In the genomic region with DNA sequence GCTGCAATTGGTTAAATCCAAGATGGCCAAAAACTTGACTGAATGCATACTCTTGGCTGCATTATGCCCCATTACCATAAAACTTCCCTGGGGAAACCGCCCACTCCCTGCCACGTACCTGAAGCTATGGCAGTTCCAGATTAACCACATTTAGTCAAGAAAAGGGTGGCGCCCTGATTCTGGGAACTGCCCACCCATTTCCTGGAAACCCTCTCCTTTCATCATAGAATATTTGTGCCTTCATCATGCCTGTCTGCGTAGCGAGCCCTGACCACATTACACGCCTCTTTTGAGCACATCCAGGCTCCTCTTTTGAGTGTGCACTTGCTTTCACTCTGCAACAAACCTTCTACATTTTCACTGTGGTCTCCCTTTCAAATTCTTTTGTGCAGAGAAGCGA, we compare ENCODE assay signal across 8 cellular contexts. TPM values are rescaled to one million over a fixed set of nuclear protein-coding genes. Genes with fewer than 3 reads are reported as not detected.
DNase-seq lines count a peak whose midpoint lies in the region; ATAC-seq and TF ChIP-seq lines count a peak whose summit lies in the region.

No MANE protein-coding gene starts in this region.

- peak; percentile 38 for TF ChIP-seq POLR2A in GM18505 (IDR thresholded peaks at IDR 0.05; ENCODE audit: borderline replicate concordance, extremely low read depth, insufficient read depth, insufficient read length)

- POLR2A ChIA-PET in MCF 10A (lab: Yijun Ruan, JAX), result interaction anchor here (0.6 to 1.4 kb wide), 2 partner anchors 11 to 609 kb away, joined by 3 to 6 read pairs; no protein-coding TSS in a partner anchor

- H3K9me2 ChIP-seq in GM23338 (ENCODE audit: insufficient read depth), result no peaks in the 10 kb centered on the region

- H3K79me2 ChIP-seq in GM23338 (replicated peaks; ENCODE audit: insufficient read depth), result peaks cover 96% of the 10 kb centered on the region

- H4K20me1 ChIP-seq in GM23338 (replicated peaks; ENCODE audit: insufficient read depth), result peaks cover 22% of the 10 kb centered on the region

- peak overlapping the region; percentile 87 for H3K27ac Mint-ChIP-seq in MCF 10A (ENCODE audit: low read depth, unreplicated experiment)
- no peak overlapping the region for H3K27ac Mint-ChIP-seq in GM23338

- H3K27me3 Mint-ChIP-seq in MCF 10A (ENCODE audit: insufficient read depth, unreplicated experiment), result no peaks in the 10 kb centered on the region
- H3K27me3 Mint-ChIP-seq in GM23338 (ENCODE audit: insufficient read depth, low read depth, poor library complexity), result no peaks in the 10 kb centered on the region

- no peaks in the 10 kb centered on the region for H3K9me3 Mint-ChIP-seq in MCF 10A (ENCODE audit: unreplicated experiment)
- peaks cover 6% of the 10 kb centered on the region for H3K9me3 Mint-ChIP-seq in GM23338

- TF ChIP-seq CTCF in MCF 10A (IDR thresholded peaks at IDR 0.05; ENCODE audit: unreplicated experiment) (no peak), GM23338 (conservative IDR thresholded peaks at IDR 0.05; ENCODE audit: low read depth in 2 of 2) (no peak)

- intact Hi-C loops in MCF 10A (cut with micrococcal nuclease), result no loop called here

- H3F3A ChIP-seq in GM23338 (replicated peaks; ENCODE audit: low read depth), result no peaks in the 10 kb centered on the region

- H3K36me3 Mint-ChIP-seq in MCF 10A (ENCODE audit: insufficient read depth, unreplicated experiment) (no peaks in the 10 kb centered on the region), GM23338 (ENCODE audit: low read depth) (peaks cover 11% of the 10 kb centered on the region; the same call in 2 of the 3 replicates)

- H3K27ac ChIP-seq in GM23338 (ENCODE audit: low read depth), result no peak overlapping the region

- no peak overlapping the region for H3K4me3 ChIP-seq in GM23338

- no peak overlapping the region for H3K4me2 ChIP-seq in GM23338

- peak; percentile 58 for ATAC-seq in GM18505 (IDR thresholded peaks at IDR 0.05; ENCODE audit: unreplicated experiment)
- peak; percentile 80 for ATAC-seq in HG02884 (IDR thresholded peaks at IDR 0.05; ENCODE audit: unreplicated experiment)
- ATAC-seq in GM23338, result no peak

- BruUV-seq in MCF 10A (replicated peaks; lab: Mats Ljungman, UMichigan), result no TSS peak

- peaks cover 5% of the 10 kb centered on the region; the same call in 1 of the 2 replicates for H3K4me1 ChIP-seq in GM23338 (ENCODE audit: insufficient read depth)

- peak overlapping the region; percentile 62 for H3K4me3 Mint-ChIP-seq in MCF 10A (ENCODE audit: unreplicated experiment)
- no peak overlapping the region for H3K4me3 Mint-ChIP-seq in GM23338

- CTCF ChIA-PET in MCF 10A (lab: Yijun Ruan, JAX), result interaction anchor here (0.6 to 1.3 kb wide), 6 partner anchors 9 to 1347 kb away, joined by 3 to 4 read pairs (median 3); no protein-coding TSS in a partner anchor

- no peaks in the 10 kb centered on the region for H3K36me3 ChIP-seq in GM23338 (ENCODE audit: insufficient read depth)

- no peaks in the 10 kb centered on the region for H3K27me3 ChIP-seq in GM23338 (ENCODE audit: insufficient read depth)

- DNase-seq in T-helper 9 cell (peak; percentile 68), MCF 10A (ENCODE audit: unreplicated experiment) (peak; percentile 87), GM23338 (ENCODE audit: low spot score) (no peak), HuH-7 (ENCODE audit: low spot score) (no peak), epidermal melanocyte (ENCODE audit: insufficient read length, low spot score) (no peak)
- peak; percentile 96 for DNase-seq in stimulated activated CD4-positive, alpha-beta T cell treated with anti-CD3 and anti-CD28 coated beads, Interleukin-4, amount 100 ng/mL, for 24 hours

- H3K4me1 Mint-ChIP-seq in MCF 10A (ENCODE audit: insufficient read depth, unreplicated experiment) (peaks cover 22% of the 10 kb centered on the region), GM23338 (0 out of 3 replicates have a peak, but pooled peaks cover 4% of the 10 kb centered on the region)

- H2AFZ ChIP-seq in GM23338, result no peak overlapping the region

TF ChIP-seq in GM23338, 12 proteins besides CTCF, POLR2A, EP300 and RAD21 (continues in another document):
- TF ChIP-seq POLR2AphosphoS5 (IDR thresholded peaks at IDR 0.05; ENCODE audit: low read depth) (no peak), CREB1 (CRISPR knock-in tag; IDR thresholded peaks at IDR 0.05; ENCODE audit: low read depth) (no peak), EZH2phosphoT487 (IDR thresholded peaks at IDR 0.05; ENCODE audit: unreplicated experiment) (no peak)
- TF ChIP-seq, protein P1, sequence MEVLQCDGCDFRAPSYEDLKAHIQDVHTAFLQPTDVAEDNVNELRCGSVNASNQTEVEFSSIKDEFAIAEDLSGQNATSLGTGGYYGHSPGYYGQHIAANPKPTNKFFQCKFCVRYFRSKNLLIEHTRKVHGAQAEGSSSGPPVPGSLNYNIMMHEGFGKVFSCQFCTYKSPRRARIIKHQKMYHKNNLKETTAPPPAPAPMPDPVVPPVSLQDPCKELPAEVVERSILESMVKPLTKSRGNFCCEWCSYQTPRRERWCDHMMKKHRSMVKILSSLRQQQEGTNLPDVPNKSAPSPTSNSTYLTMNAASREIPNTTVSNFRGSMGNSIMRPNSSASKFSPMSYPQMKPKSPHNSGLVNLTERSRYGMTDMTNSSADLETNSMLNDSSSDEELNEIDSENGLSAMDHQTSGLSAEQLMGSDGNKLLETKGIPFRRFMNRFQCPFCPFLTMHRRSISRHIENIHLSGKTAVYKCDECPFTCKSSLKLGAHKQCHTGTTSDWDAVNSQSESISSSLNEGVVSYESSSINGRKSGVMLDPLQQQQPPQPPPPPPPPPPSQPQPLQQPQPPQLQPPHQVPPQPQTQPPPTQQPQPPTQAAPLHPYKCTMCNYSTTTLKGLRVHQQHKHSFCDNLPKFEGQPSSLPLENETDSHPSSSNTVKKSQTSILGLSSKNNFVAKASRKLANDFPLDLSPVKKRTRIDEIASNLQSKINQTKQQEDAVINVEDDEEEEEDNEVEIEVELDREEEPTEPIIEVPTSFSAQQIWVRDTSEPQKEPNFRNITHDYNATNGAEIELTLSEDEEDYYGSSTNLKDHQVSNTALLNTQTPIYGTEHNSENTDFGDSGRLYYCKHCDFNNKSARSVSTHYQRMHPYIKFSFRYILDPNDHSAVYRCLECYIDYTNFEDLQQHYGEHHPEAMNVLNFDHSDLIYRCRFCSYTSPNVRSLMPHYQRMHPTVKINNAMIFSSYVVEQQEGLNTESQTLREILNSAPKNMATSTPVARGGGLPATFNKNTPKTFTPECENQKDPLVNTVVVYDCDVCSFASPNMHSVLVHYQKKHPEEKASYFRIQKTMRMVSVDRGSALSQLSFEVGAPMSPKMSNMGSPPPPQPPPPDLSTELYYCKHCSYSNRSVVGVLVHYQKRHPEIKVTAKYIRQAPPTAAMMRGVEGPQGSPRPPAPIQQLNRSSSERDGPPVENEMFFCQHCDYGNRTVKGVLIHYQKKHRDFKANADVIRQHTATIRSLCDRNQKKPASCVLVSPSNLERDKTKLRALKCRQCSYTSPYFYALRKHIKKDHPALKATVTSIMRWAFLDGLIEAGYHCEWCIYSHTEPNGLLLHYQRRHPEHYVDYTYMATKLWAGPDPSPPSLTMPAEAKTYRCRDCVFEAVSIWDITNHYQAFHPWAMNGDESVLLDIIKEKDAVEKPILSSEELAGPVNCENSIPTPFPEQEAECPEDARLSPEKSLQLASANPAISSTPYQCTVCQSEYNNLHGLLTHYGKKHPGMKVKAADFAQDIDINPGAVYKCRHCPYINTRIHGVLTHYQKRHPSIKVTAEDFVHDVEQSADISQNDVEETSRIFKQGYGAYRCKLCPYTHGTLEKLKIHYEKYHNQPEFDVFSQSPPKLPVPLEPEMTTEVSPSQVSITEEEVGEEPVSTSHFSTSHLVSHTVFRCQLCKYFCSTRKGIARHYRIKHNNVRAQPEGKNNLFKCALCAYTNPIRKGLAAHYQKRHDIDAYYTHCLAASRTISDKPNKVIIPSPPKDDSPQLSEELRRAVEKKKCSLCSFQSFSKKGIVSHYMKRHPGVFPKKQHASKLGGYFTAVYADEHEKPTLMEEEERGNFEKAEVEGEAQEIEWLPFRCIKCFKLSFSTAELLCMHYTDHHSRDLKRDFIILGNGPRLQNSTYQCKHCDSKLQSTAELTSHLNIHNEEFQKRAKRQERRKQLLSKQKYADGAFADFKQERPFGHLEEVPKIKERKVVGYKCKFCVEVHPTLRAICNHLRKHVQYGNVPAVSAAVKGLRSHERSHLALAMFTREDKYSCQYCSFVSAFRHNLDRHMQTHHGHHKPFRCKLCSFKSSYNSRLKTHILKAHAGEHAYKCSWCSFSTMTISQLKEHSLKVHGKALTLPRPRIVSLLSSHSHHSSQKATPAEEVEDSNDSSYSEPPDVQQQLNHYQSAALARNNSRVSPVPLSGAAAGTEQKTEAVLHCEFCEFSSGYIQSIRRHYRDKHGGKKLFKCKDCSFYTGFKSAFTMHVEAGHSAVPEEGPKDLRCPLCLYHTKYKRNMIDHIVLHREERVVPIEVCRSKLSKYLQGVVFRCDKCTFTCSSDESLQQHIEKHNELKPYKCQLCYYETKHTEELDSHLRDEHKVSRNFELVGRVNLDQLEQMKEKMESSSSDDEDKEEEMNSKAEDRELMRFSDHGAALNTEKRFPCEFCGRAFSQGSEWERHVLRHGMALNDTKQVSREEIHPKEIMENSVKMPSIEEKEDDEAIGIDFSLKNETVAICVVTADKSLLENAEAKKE (CRISPR knock-in tag; IDR thresholded peaks at IDR 0.05), result no peak

RNA-seq across cellular contexts. Expression of gene LINS1, which starts 5.2 kb away (rescaled TPM):
- total RNA-seq in MCF 10A (2022), result 13.9 and 15.1 TPM in 2 replicates
- 11.1 and 15.4 TPM in 2 replicates for total RNA-seq in GM23338 (2014; rRNA removed; shearing (Covaris generic))
- polyA plus RNA-seq in GM23338 (2016; fragmentation: Nextera tagmentation; extraction: Ambion mirVana), result 10.4 and 11.7 TPM in 2 replicates

RNA-seq across cellular contexts. Expression of gene ASB7, which starts 5.6 kb away (rescaled TPM):
- 14.3 and 19.2 TPM in 2 replicates for total RNA-seq in MCF 10A (2022)
- 11.4 and 13.9 TPM in 2 replicates for total RNA-seq in GM23338 (2014; rRNA removed; shearing (Covaris generic))
- 4.1 and 4.6 TPM in 2 replicates for polyA plus RNA-seq in GM23338 (2016; fragmentation: Nextera tagmentation; extraction: Ambion mirVana)

Comparison
In these comparisons a context has a peak if more than half of its experiments do, and no peak if none do; other contexts are left out.
1. DNase-seq: peak in T-helper 9 cell (single experiment), MCF 10A (single experiment) and stimulated activated CD4-positive, alpha-beta T cell treated with anti-CD3 and anti-CD28 coated beads, Interleukin-4, amount 100 ng/mL, for 24 hours (single experiment); none in GM23338 (single experiment), HuH-7 (single experiment) and epidermal melanocyte (single experiment).